ENCODE assay signal across 8 cellular contexts in genomic region chr5:180810210-180811011, GRCh38. TPM values are rescaled to one million over a fixed set of nuclear protein-coding genes. Genes with fewer than 3 reads are reported as not detected.
DNase-seq lines count a peak whose midpoint lies in the region; TF ChIP-seq lines count a peak whose summit lies in the region.

No MANE protein-coding gene starts in this region.

- H2AFZ ChIP-seq in osteoblast (ENCODE audit: low read length) = peak overlapping the region; percentile 98

- H3K4me2 ChIP-seq in osteoblast (ENCODE audit: insufficient read depth, low read length) = peak overlapping the region; percentile 80

- H3K79me2 ChIP-seq in osteoblast (ENCODE audit: insufficient read depth, low read length) = peaks cover 37% of the 10 kb centered on the region

- H3K36me3 ChIP-seq in osteoblast (ENCODE audit: insufficient read depth, low read length) (no peaks in the 10 kb centered on the region), testis (ENCODE audit: low read depth, missing control alignments) (no peaks in the 10 kb centered on the region)

- H3K27ac ChIP-seq in osteoblast (ENCODE audit: low read depth, low read length) (peak overlapping the region; percentile 86), testis (peak overlapping the region; percentile 99 to 100)

- H3K9me3 Mint-ChIP-seq in HFFc6 = no peaks in the 10 kb centered on the region
- H3K9me3 Mint-ChIP-seq in activated naive CD4-positive, alpha-beta T cell treated with anti-CD3 and anti-CD28 coated beads, Interleukin-2, amount 50 U/mL, for 24 hours = no peaks in the 10 kb centered on the region

- in situ Hi-C loops in SK-MEL-5 (cut with HindIII; ENCODE audit: low pct_unique_long_range_greater_than_20kb, low sequenced_read_pairs) = no loop called here

- intact Hi-C loops in testis (cut with DNase I; ENCODE audit: low total_unique reads) = no loop called here

- H3K27me3 ChIP-seq in osteoblast (ENCODE audit: insufficient read depth, low read length) (no peaks in the 10 kb centered on the region), testis (no peaks in the 10 kb centered on the region)

- TF ChIP-seq CTCF in HFFc6 (IDR thresholded peaks at IDR 0.05) = no peak
- no peak for TF ChIP-seq CTCF in osteoblast (IDR thresholded peaks at IDR 0.05; ENCODE audit: extremely low read depth, low read depth, low read length)
- TF ChIP-seq CTCF in testis (IDR thresholded peaks at IDR 0.05) = no peak

- H3K4me3 ChIP-seq in GM08714 (ENCODE audit: low read length) (peak overlapping the region; percentile 74; the same call in 1 of the 2 replicates), osteoblast (ENCODE audit: insufficient read depth, low read length) (peak overlapping the region; percentile 97), testis (peak overlapping the region; percentile 65 to 71)

- no peaks in the 10 kb centered on the region for H3K9me3 ChIP-seq in osteoblast (ENCODE audit: low read depth, low read length)
- no peaks in the 10 kb centered on the region for H3K9me3 ChIP-seq in testis

- H3K4me3 Mint-ChIP-seq in HFFc6 = peak overlapping the region; percentile 92
- peak overlapping the region; percentile 97 for H3K4me3 Mint-ChIP-seq in activated naive CD4-positive, alpha-beta T cell treated with anti-CD3 and anti-CD28 coated beads, Interleukin-2, amount 50 U/mL, for 24 hours

- H3K36me3 Mint-ChIP-seq in HFFc6 (ENCODE audit: low read depth) = no peaks in the 10 kb centered on the region
- H3K36me3 Mint-ChIP-seq in activated naive CD4-positive, alpha-beta T cell treated with anti-CD3 and anti-CD28 coated beads, Interleukin-2, amount 50 U/mL, for 24 hours = no peaks in the 10 kb centered on the region

- 0 to 1% methylated on average over 18 to 58 of the region's 74 CpGs for WGBS in testis, 2 donors

- TF ChIP-seq POLR2A in testis (IDR thresholded peaks at IDR 0.05) = peak; percentile 53

- H3K4me1 ChIP-seq in osteoblast (ENCODE audit: insufficient read depth, low read length) = peaks cover 33% of the 10 kb centered on the region
- H3K4me1 ChIP-seq in testis = peaks cover 47% of the 10 kb centered on the region

- H4K20me1 ChIP-seq in osteoblast (ENCODE audit: insufficient read depth, low read length) = no peaks in the 10 kb centered on the region

- peaks cover 59% of the 10 kb centered on the region for H3K4me1 Mint-ChIP-seq in HFFc6 (ENCODE audit: low read depth)
- H3K4me1 Mint-ChIP-seq in activated naive CD4-positive, alpha-beta T cell treated with anti-CD3 and anti-CD28 coated beads, Interleukin-2, amount 50 U/mL, for 24 hours = peaks cover 81% of the 10 kb centered on the region

- DNase-seq in HFFc6 = peak; percentile 86
- DNase-seq in MV-4-11 (lab: John Stamatoyannopoulos, UW) = peak; percentile 91
- peak; percentile 90 for DNase-seq in SK-MEL-5 (ENCODE audit: low read depth, low spot score)
- peak; percentile 97 for DNase-seq in globus pallidus (ENCODE audit: low spot score)
- peak; percentile 99 for DNase-seq in osteoblast (ENCODE audit: insufficient read length, low spot score, missing footprints)
- DNase-seq in testis = peak; percentile 98

- no peaks in the 10 kb centered on the region; the same call in 1 of the 2 replicates for H3K27me3 Mint-ChIP-seq in HFFc6 (ENCODE audit: insufficient read depth)
- H3K27me3 Mint-ChIP-seq in activated naive CD4-positive, alpha-beta T cell treated with anti-CD3 and anti-CD28 coated beads, Interleukin-2, amount 50 U/mL, for 24 hours = no peaks in the 10 kb centered on the region

- H3K27ac Mint-ChIP-seq in HFFc6 = peak overlapping the region; percentile 92
- H3K27ac Mint-ChIP-seq in activated naive CD4-positive, alpha-beta T cell treated with anti-CD3 and anti-CD28 coated beads, Interleukin-2, amount 50 U/mL, for 24 hours = peak overlapping the region; percentile 100

RNA-seq across cellular contexts. Expression of gene MGAT1, which starts 7.8 kb away (rescaled TPM):
- total RNA-seq in HFFc6 (2021; fragmentation: NEBNext Ultra II Directional; extraction: Animal tissue kit (Norgen Biotek cat#: 25700)) = 100 to 1,000 TPM; 188 to 220 (median 206) TPM
- total RNA-seq in SK-MEL-5 (2014; rRNA removed; shearing (Covaris generic)) = 39.6 and 42.3 TPM in 2 replicates
- polyA plus RNA-seq in SK-MEL-5 (2015; cell fraction: cytosol; rRNA removed) = 93.8 and 98.2 TPM in 2 replicates
- polyA plus RNA-seq in SK-MEL-5 (2015; cell fraction: nucleus; rRNA removed) = 103 and 133 TPM in 2 replicates
- 104 and 113 TPM in 2 replicates for total RNA-seq in osteoblast
- 100 to 1,000 TPM in 1 of 2 donors, 10 to 100 TPM in 1; 95.8 to 136 TPM for total RNA-seq in testis
- polyA plus RNA-seq in testis (ENCODE audit: insufficient read depth, low read depth, low replicate concordance) = 106 TPM

RNA-seq across cellular contexts. Expression of gene ZFP62, which starts 50.7 kb away (rescaled TPM):
- 10 to 100 TPM in 4 of 6 experiments, 1 to 10 TPM in 2; 9.6 to 12.1 (median 10.2) TPM for total RNA-seq in HFFc6 (2021; fragmentation: NEBNext Ultra II Directional; extraction: Animal tissue kit (Norgen Biotek cat#: 25700))
- 10.4 and 17.5 TPM in 2 replicates for total RNA-seq in SK-MEL-5 (2014; rRNA removed; shearing (Covaris generic))
- polyA plus RNA-seq in SK-MEL-5 (2015; cell fraction: cytosol; rRNA removed) = 8.8 and 12.3 TPM in 2 replicates
- polyA plus RNA-seq in SK-MEL-5 (2015; cell fraction: nucleus; rRNA removed) = 47.0 and 53.4 TPM in 2 replicates
- total RNA-seq in osteoblast (12.4 and 18.1 TPM in 2 replicates), testis (10 to 100 TPM; 27.1 to 32.3 TPM)
- polyA plus RNA-seq in testis (ENCODE audit: insufficient read depth, low read depth, low replicate concordance) = 29.2 TPM

Comparison
In these comparisons a context has a peak if more than half of its experiments do, and no peak if none do; other contexts are left out.
1. Peak in every context shown above with its lines: DNase-seq, H3K4me3 ChIP-seq and H3K27ac ChIP-seq.